In the genomic region with DNA sequence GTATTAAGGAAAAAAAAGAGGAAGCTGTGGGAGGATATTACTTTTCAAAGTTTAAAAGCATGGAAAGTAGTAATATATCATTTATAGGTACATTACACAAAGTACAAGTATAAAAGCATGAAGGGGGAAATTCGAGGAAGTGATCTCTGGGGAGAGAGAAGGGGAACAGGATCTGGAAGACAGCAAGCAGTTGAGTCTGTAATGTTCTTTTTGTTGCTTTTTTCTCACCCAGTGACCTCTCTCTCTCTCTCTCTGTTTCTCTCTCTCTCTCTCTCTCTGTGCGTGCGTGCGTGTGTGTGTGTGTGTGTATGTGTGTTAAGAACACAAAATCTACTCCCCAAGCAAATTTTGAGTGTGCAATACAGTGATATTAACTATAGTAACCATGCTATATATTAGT, we compare ENCODE assay signal across 13 cellular contexts. TPM values are rescaled to one million over a fixed set of nuclear protein-coding genes. Genes with fewer than 3 reads are reported as not detected.
"Had no signal": no experiment of that assay in that cellular context is flagged by ENCODE, and none has a peak within 500 bp of the region (broad histone marks: within the 10 kb centered on the region; RNA-seq: fewer than 3 reads in every experiment).

No MANE protein-coding gene starts in this region.

- DNase-seq: activated CD4-positive, alpha-beta T cell treated with anti-CD3 and anti-CD28 coated beads, Interleukin-2, amount 50 U/mL, for 48 hours; activated CD4-positive, CD25-positive, alpha-beta regulatory T cell treated with anti-CD3 and anti-CD28 coated beads, Interleukin-2, amount 50 U/mL, for 72 hours; activated CD8-positive, alpha-beta memory T cell treated with anti-CD3 and anti-CD28 coated beads, Interleukin-2, amount 10 ng/mL, durations not matched to agents 7 days and 5 days; activated effector memory CD4-positive, alpha-beta T cell treated with Interleukin-2 at 50 U/mL for 16 hours; activated T-cell treated with anti-CD3 and anti-CD28 coated beads, Interleukin-2, amount 50 U/mL, for 24 hours; amygdala; brain microvascular endothelial cell; foreskin fibroblast; left cardiac atrium; naive B cell; retina; thyroid gland had no signal

RNA-seq across cellular contexts. Expression of gene C3orf20, which starts 10.3 kb away (rescaled TPM):
- total RNA-seq: dermis microvascular lymphatic vessel endothelial cell had no signal
